ENCODE assay signal across 34 cellular contexts in genomic region chr3:157526036-157526435, GRCh38. TPM values are rescaled to one million over a fixed set of nuclear protein-coding genes. Genes with fewer than 3 reads are reported as not detected.
"Had no signal": no experiment of that assay in that cellular context is flagged by ENCODE, and none has a peak within 500 bp of the region (broad histone marks: within the 10 kb centered on the region; RNA-seq: fewer than 3 reads in every experiment).

No MANE protein-coding gene starts in this region.

- DNase-seq: activated effector memory CD4-positive, alpha-beta T cell treated with anti-CD3 and anti-CD28 coated beads, Interleukin-2, amount 50 U/mL, for 16 hours; activated effector memory CD4-positive, alpha-beta T cell treated with Interleukin-2 at 50 U/mL for 16 hours; activated gamma-delta T cell; activated gamma-delta T cell treated with Interleukin-2 at 50 U/mL for 16 hours; activated naive CD4-positive, alpha-beta T cell; activated naive CD4-positive, alpha-beta T cell treated with anti-CD3 and anti-CD28 coated beads for 36 hours; activated naive CD4-positive, alpha-beta T cell treated with anti-CD3 and anti-CD28 coated beads, Interleukin-2, amount 10 ng/mL, durations not matched to agents 7 days and 5 days; activated naive CD4-positive, alpha-beta T cell treated with anti-CD3 and anti-CD28 coated beads, Interleukin-2, amount 50 U/mL, for 16 hours; activated naive CD4-positive, alpha-beta T cell treated with Interleukin-2 at 50 U/mL for 16 hours; activated naive CD8-positive, alpha-beta T cell treated with anti-CD3 and anti-CD28 coated beads for 36 hours; activated naive CD8-positive, alpha-beta T cell treated with anti-CD3 and anti-CD28 coated beads, Interleukin-2, amount 10 ng/mL, durations not matched to agents 7 days and 5 days; activated naive CD8-positive, alpha-beta T cell treated with anti-CD3 and anti-CD28 coated beads, Interleukin-2, amount 50 U/mL, for 24 hours; activated T-cell treated with anti-CD3 and anti-CD28 coated beads, Interleukin-2, amount 50 U/mL, for 1 hour; activated T-cell treated with anti-CD3 and anti-CD28 coated beads, Interleukin-2, amount 50 U/mL, for 24 hours; activated T-cell treated with anti-CD3 and anti-CD28 coated beads, Interleukin-2, amount 50 U/mL, for 4 hours; activated T-cell treated with anti-CD3 and anti-CD28 coated beads, Interleukin-2, amount 50 U/mL, for 48 hours; activated T-cell treated with anti-CD3 and anti-CD28 coated beads, Interleukin-2, amount 50 U/mL, for 72 hours; adrenal gland; amniotic stem cell; amygdala; anterior cingulate cortex; aorta; body of pancreas; brain microvascular endothelial cell; caudate nucleus; central memory CD4-positive, alpha-beta T cell; cerebellar nuclear complex had no signal

- H3K36me3 ChIP-seq: adrenal gland, ascending aorta, brain microvascular endothelial cell, breast epithelium, cardiac muscle cell had no signal

- ATAC-seq: activated naive CD4-positive, alpha-beta T cell treated with anti-CD3 and anti-CD28 coated beads, Interleukin-2, amount 50 U/mL, for 72 hours; activated naive CD8-positive, alpha-beta T cell treated with anti-CD3 and anti-CD28 coated beads, Interleukin-2, amount 50 U/mL, for 24 hours; activated T-cell treated with anti-CD3 and anti-CD28 coated beads, Interleukin-2, amount 50 U/mL, for 4 hours; activated T-cell treated with anti-CD3 and anti-CD28 coated beads, Interleukin-2, amount 50 U/mL, for 72 hours; activated T-helper 17 cell treated with anti-CD3 and anti-CD28 coated beads, Interleukin-2, amount 50 U/mL, for 72 hours; body of pancreas had no signal

- H3K4me3 ChIP-seq: adrenal gland, ascending aorta, body of pancreas, breast epithelium, cardiac muscle cell had no signal

- H3K27ac ChIP-seq: adrenal gland, ascending aorta, body of pancreas, brain microvascular endothelial cell, breast epithelium, cardiac muscle cell had no signal

- H3K9me3 ChIP-seq: adrenal gland, ascending aorta, body of pancreas, breast epithelium had no signal

- H3K27me3 ChIP-seq: adrenal gland, ascending aorta, body of pancreas, brain microvascular endothelial cell, breast epithelium, cardiac muscle cell had no signal

- H3K4me1 ChIP-seq: breast epithelium had no signal

RNA-seq across cellular contexts. Expression of gene VEPH1, which starts 22.8 kb away (rescaled TPM):
- total RNA-seq: activated naive CD4-positive, alpha-beta T cell treated with anti-CD3 and anti-CD28 coated beads for 36 hours; activated naive CD4-positive, alpha-beta T cell treated with anti-CD3 and anti-CD28 coated beads, Interleukin-2, amount 50 U/mL, for 72 hours; activated naive CD8-positive, alpha-beta T cell treated with anti-CD3 and anti-CD28 coated beads for 36 hours; activated naive CD8-positive, alpha-beta T cell treated with anti-CD3 and anti-CD28 coated beads, Interleukin-2, amount 10 ng/mL, durations not matched to agents 7 days and 5 days; activated T-cell treated with anti-CD3 and anti-CD28 coated beads, Interleukin-2, amount 50 U/mL, for 72 hours; activated T-helper 1 cell treated with anti-CD3 and anti-CD28 coated beads, Interleukin-12 subunit alpha, Interleukin-12 subunit beta, Interleukin-2, Interleukin-4 antibody, amounts not matched to agents 30 ng/mL and 10 ng/mL and 1 ng/mL, durations not matched to agents 14 hours and 24 hours and 36 hours; activated T-helper 17 cell treated with anti-CD3 and anti-CD28 coated beads, Interleukin-2, amount 50 U/mL, for 72 hours; activated T-helper 2 cell treated with anti-CD3 and anti-CD28 coated beads, Interferon-gamma antibody, Interleukin-2, Interleukin-4, amounts not matched to agents 10 μg/mL and 5 μg/mL and 100 μg/mL, durations not matched to agents 14 hours and 24 hours and 36 hours had no signal
